In the genomic region with DNA sequence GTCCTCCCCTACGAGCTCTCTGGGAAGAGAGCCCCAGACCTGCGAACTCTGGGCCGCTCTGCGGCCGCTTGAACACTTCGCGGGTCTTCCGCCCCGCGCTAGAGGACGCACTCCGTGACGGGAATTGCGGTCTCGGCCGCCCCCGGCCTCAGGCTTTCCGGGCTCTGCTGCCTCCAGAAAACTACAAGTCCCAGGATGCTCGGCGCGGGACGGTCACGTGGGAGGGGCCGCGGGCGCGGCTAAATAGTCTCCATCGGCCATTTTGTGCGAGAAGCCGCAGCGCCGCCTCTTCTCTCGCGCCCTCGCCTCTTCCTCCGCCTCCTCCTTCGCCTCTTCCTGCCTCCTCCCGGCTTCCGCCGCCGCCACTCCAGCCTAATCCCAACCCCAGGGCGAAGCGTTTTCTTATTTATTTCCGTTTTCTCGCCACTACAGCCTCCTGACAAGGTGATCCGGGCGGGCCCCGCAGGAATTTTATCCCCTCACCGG, we compare ENCODE assay signal across 8 cellular contexts. TPM values are rescaled to one million over a fixed set of nuclear protein-coding genes. Genes with fewer than 3 reads are reported as not detected.
DNase-seq lines count a peak whose midpoint lies in the region; ATAC-seq and TF ChIP-seq lines count a peak whose summit lies in the region.

TSS of gene EIF1B (plus strand) at position 269 of the 486 bp plus-strand sequence. CDS start 235 bp downstream, outside the sequence.

- in situ Hi-C loops in HAP-1 (cut with MboI; ENCODE audit: low sequenced_read_pairs) = loop anchor here (25.0 kb wide), 2 partner anchors 772 to 872 kb away; no protein-coding TSS in a partner anchor

- H3K4me3 ChIP-seq in HAP-1 (peak within 1 kb of the TSS; percentile 92), MM.1S (ENCODE audit: low read length) (peak within 1 kb of the TSS; percentile 95), neuron (ENCODE audit: low read length) (peak within 1 kb of the TSS; percentile 95)

- ATAC-seq in foreskin keratinocyte = peak; percentile 96

- H2AFZ ChIP-seq in MM.1S (ENCODE audit: low read length) (peak within 1 kb of the TSS; percentile 96), neuron (ENCODE audit: low read depth, low read length) (peak within 1 kb of the TSS; percentile 96)

- H3K36me3 ChIP-seq in HAP-1 (replicated peaks) = peaks cover 24% of the 10 kb centered on the region
- H3K36me3 ChIP-seq in MM.1S (replicated peaks; ENCODE audit: insufficient read depth, low read length) = no peaks in the 10 kb centered on the region
- peaks cover 36% of the 10 kb centered on the region for H3K36me3 ChIP-seq in neuron (ENCODE audit: insufficient read depth, low read length)

- H3K27me3 ChIP-seq in HAP-1 (ENCODE audit: low read depth) = no peaks in the 10 kb centered on the region
- no peaks in the 10 kb centered on the region for H3K27me3 ChIP-seq in MM.1S (replicated peaks; ENCODE audit: insufficient read depth, low read length)
- no peaks in the 10 kb centered on the region for H3K27me3 ChIP-seq in foreskin keratinocyte
- H3K27me3 ChIP-seq in neuron (ENCODE audit: insufficient read depth, low read length) = no peaks in the 10 kb centered on the region

- H3K4me2 ChIP-seq in MM.1S (ENCODE audit: low read depth, low read length) = peak within 1 kb of the TSS; percentile 72

- peaks cover 11% of the 10 kb centered on the region for H3K79me2 ChIP-seq in MM.1S (ENCODE audit: low read length)

- H3K4me1 ChIP-seq in HAP-1 (peaks cover 16% of the 10 kb centered on the region), MM.1S (ENCODE audit: low read length) (no peaks in the 10 kb centered on the region), foreskin keratinocyte (peaks cover 7% of the 10 kb centered on the region), neuron (ENCODE audit: insufficient read depth, low read length) (peaks cover 19% of the 10 kb centered on the region)

- TF ChIP-seq CTCF in MM.1S (IDR thresholded peaks at IDR 0.05; ENCODE audit: low read length) (peak; percentile 89), foreskin keratinocyte (conservative IDR thresholded peaks at IDR 0.05) (peak; percentile 97)

- DNase-seq in GDM1 (lab: John Stamatoyannopoulos, UW) (peak; percentile 94), HAP-1 (ENCODE audit: low spot score in 2 of 2) (peak; percentile 94 to 98), MM.1S (peak; percentile 97), SIG-M5 treated with dmso at 0.1 percent for 504 hours (lab: John Stamatoyannopoulos, UW; ENCODE audit: unreplicated experiment) (peak; percentile 97), foreskin keratinocyte (peak; percentile 87 to 92), substantia nigra (lab: John Stamatoyannopoulos, UW) (peak; percentile 83 to 99 (median 97))
- peak; percentile 99 for DNase-seq in activated gamma-delta T cell treated with anti-CD3 and anti-CD28 coated beads, Interleukin-2, amount 50 U/mL, for 16 hours (ENCODE audit: low read depth)

- no peaks in the 10 kb centered on the region for H3K9me3 ChIP-seq in HAP-1
- H3K9me3 ChIP-seq in MM.1S (replicated peaks; ENCODE audit: insufficient read depth, low read length) = no peaks in the 10 kb centered on the region
- no peaks in the 10 kb centered on the region for H3K9me3 ChIP-seq in neuron (ENCODE audit: low read length)

- no peaks in the 10 kb centered on the region for H4K20me1 ChIP-seq in MM.1S (ENCODE audit: insufficient read depth, low read length)

- H3K27ac ChIP-seq in MM.1S (ENCODE audit: low read length) (0 out of 2 replicates have a peak within 1 kb of the TSS, but pooled peaks have one; percentile 25), foreskin keratinocyte (peak within 1 kb of the TSS; percentile 55), substantia nigra (ENCODE audit: low read depth, low read length, poor library complexity, severe bottlenecking) (peak within 1 kb of the TSS; percentile 95)

- no peaks in the 10 kb centered on the region for H3K9me2 ChIP-seq in MM.1S (replicated peaks; ENCODE audit: insufficient read depth, low read length)

- peak within 1 kb of the TSS; percentile 85 for H3K9ac ChIP-seq in MM.1S (ENCODE audit: low read length)

- H3F3A ChIP-seq in MM.1S (ENCODE audit: insufficient read depth, low read length) = no peaks in the 10 kb centered on the region

RNA-seq across cellular contexts. Expression of gene EIF1B, which starts in this region (rescaled TPM):
- total RNA-seq in foreskin keratinocyte = 21.9 and 22.6 TPM in 2 replicates
- polyA plus RNA-seq in foreskin keratinocyte = 40.5 and 44.9 TPM in 2 replicates

Comparison
In these comparisons a context has a peak if more than half of its experiments do, and no peak if none do; other contexts are left out.
1. Peak in every context shown above with its lines: DNase-seq, ATAC-seq, H3K4me3 ChIP-seq and H3K27ac ChIP-seq.
2. H3K27ac ChIP-seq: peak in every context shown above with its lines; median percentile 95 in substantia nigra; 55 in foreskin keratinocyte; 25 in MM.1S.